In the genomic region with DNA sequence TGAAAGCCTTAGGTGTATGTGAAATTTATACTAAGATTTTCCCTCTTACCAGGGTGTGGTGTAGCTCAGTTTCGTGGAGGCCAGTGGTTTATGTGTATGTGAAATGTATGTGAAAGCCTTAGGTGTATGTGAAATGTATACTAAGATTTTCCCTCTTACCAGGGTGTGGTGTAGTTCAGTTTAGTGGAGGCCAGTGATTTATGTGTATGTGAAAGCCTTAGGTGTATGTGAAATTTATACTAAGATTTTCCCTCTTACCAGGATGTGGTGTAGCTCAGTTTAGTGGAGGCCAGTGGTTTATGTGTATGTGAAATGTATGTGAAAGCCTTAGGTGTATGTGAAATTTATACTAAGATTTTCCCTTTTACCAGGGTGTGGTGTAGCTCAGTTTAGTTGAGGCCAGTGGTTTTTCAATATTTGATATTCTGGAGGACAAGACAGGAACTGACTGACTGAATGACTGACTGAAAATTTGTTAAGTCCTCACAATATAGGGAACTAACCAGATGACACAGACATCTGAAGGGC, we compare ENCODE assay signal across 1 cellular context.
TF ChIP-seq lines count a peak whose summit lies in the region.

No MANE protein-coding gene starts in this region.

TF ChIP-seq in A549, 52 proteins besides CTCF, POLR2A, EP300 and RAD21 (continued from another document):
- TF ChIP-seq GATA3 (IDR thresholded peaks at IDR 0.05; ENCODE audit: borderline replicate concordance) = no peak
